8 cellular contexts compared by ENCODE assay signal in genomic region chr14:103333754-103334643, GRCh38. TPM values are rescaled to one million over a fixed set of nuclear protein-coding genes. Genes with fewer than 3 reads are reported as not detected.
DNase-seq lines count a peak whose midpoint lies in the region; ATAC-seq and TF ChIP-seq lines count a peak whose summit lies in the region.

Gene EIF5 (plus strand): TSS chr14:103334237. CDS start chr14:103335861, 1,624 bp downstream.

- H3K4me3 ChIP-seq in left lung, result peak within 1 kb of the TSS; percentile 89 to 92

- ATAC-seq in GM19372 (IDR thresholded peaks at IDR 0.05; ENCODE audit: low read depth, unreplicated experiment), result peak; percentile 90
- ATAC-seq in HG03558 (IDR thresholded peaks at IDR 0.05; ENCODE audit: extremely low read depth, unreplicated experiment), result peak; percentile 77
- peak; percentile 93 for ATAC-seq in left lung

- H3K27ac ChIP-seq in left lung, result peak within 1 kb of the TSS; percentile 100

- H3K27ac Mint-ChIP-seq in CD14-positive monocyte, result peak within 1 kb of the TSS; percentile 93 to 97 (median 96)
- peak within 1 kb of the TSS; percentile 96 for H3K27ac Mint-ChIP-seq in dendritic cell treated with granulocyte-macrophage colony-stimulating factor and Interleukin-4, amounts not matched to agents 40 ng/mL and 50 ng/mL, for 4 days

- peak within 1 kb of the TSS; percentile 93 to 95 for H3K4me3 Mint-ChIP-seq in CD14-positive monocyte
- H3K4me3 Mint-ChIP-seq in dendritic cell treated with granulocyte-macrophage colony-stimulating factor and Interleukin-4, amounts not matched to agents 40 ng/mL and 50 ng/mL, for 4 days, result peak within 1 kb of the TSS; percentile 84

- DNase-seq in CD14-positive monocyte (ENCODE audit: low spot score), result peak; percentile 99
- DNase-seq in NCI-H748 treated with DMSO at 0.1 percent for 48 hours (lab: John Stamatoyannopoulos, UW), result peak; percentile 98
- peak; percentile 95 to 99 for DNase-seq in activated CD4-positive, alpha-beta T cell treated with anti-CD3 and anti-CD28 coated beads, Interleukin-2, amount 50 U/mL, for 24 hours (ENCODE audit: low read depth in 1 of 2, low spot score in 1 of 2)
- peak; percentile 99 for DNase-seq in left lung
- peak; percentile 98 for DNase-seq in stimulated activated CD4-positive, alpha-beta T cell treated with anti-CD3 and anti-CD28 coated beads, Interleukin-2, amount 100 ng/mL, for 48 hours

- no peaks in the 10 kb centered on the region for H3K9me3 Mint-ChIP-seq in CD14-positive monocyte
- H3K9me3 Mint-ChIP-seq in dendritic cell treated with granulocyte-macrophage colony-stimulating factor and Interleukin-4, amounts not matched to agents 40 ng/mL and 50 ng/mL, for 4 days, result no peaks in the 10 kb centered on the region

- H3K9me3 ChIP-seq in left lung, result no peaks in the 10 kb centered on the region

- H3K36me3 ChIP-seq in left lung, result peaks cover 0 to 37% of the 10 kb centered on the region in 2 donors

- H3K4me1 ChIP-seq in left lung, result peaks cover 14 to 52% of the 10 kb centered on the region in 2 donors

- peaks cover 40% of the 10 kb centered on the region for H3K4me1 Mint-ChIP-seq in CD14-positive monocyte
- H3K4me1 Mint-ChIP-seq in dendritic cell treated with granulocyte-macrophage colony-stimulating factor and Interleukin-4, amounts not matched to agents 40 ng/mL and 50 ng/mL, for 4 days (ENCODE audit: low read depth), result peaks cover 58% of the 10 kb centered on the region

- peaks cover 40% of the 10 kb centered on the region in 2 donors for H3K36me3 Mint-ChIP-seq in CD14-positive monocyte
- peaks cover 54% of the 10 kb centered on the region for H3K36me3 Mint-ChIP-seq in dendritic cell treated with granulocyte-macrophage colony-stimulating factor and Interleukin-4, amounts not matched to agents 40 ng/mL and 50 ng/mL, for 4 days (ENCODE audit: low read depth)

- intact Hi-C loops in CD14-positive monocyte (cut with micrococcal nuclease), result loop anchor here in 1 of 2 donors (2.0 to 10.0 kb wide), 3 partner anchors 49 to 217 kb away; partner anchors contain the start of genes CKB and TRMT61A
- intact Hi-C loops in dendritic cell treated with granulocyte-macrophage colony-stimulating factor and Interleukin-4, amounts not matched to agents 40 ng/mL and 50 ng/mL, for 4 days (cut with micrococcal nuclease), result loop anchor here (2.0 kb wide), 1 partner anchor 51 kb away; the partner anchor contains the start of gene MARK3
- intact Hi-C loops in left lung (cut with DNase I), result no loop called here

- TF ChIP-seq CTCF in CD14-positive monocyte (IDR thresholded peaks at IDR 0.05) (peak; percentile 47), left lung (IDR thresholded peaks at IDR 0.05) (peak in 1 of 2 donors; percentile 72)

- no peaks in the 10 kb centered on the region for H3K27me3 ChIP-seq in left lung

- no peaks in the 10 kb centered on the region for H3K27me3 Mint-ChIP-seq in CD14-positive monocyte (ENCODE audit: low read depth in 3 of 3)
- H3K27me3 Mint-ChIP-seq in dendritic cell treated with granulocyte-macrophage colony-stimulating factor and Interleukin-4, amounts not matched to agents 40 ng/mL and 50 ng/mL, for 4 days, result no peaks in the 10 kb centered on the region

RNA-seq across cellular contexts. Expression of gene EIF5, which starts in this region (rescaled TPM):
- 100 to 1,000 TPM; 163 to 191 TPM for polyA plus RNA-seq in CD14-positive monocyte
- total RNA-seq in left lung, result 100 to 1,000 TPM; 164 to 239 TPM

Comparison
In these comparisons a context has a peak if more than half of its experiments do, and no peak if none do; other contexts are left out.
1. Peak in every context shown above with its lines: DNase-seq, ATAC-seq, H3K4me3 ChIP-seq and H3K27ac ChIP-seq.